8 cellular contexts compared by ENCODE assay signal in the genomic region with DNA sequence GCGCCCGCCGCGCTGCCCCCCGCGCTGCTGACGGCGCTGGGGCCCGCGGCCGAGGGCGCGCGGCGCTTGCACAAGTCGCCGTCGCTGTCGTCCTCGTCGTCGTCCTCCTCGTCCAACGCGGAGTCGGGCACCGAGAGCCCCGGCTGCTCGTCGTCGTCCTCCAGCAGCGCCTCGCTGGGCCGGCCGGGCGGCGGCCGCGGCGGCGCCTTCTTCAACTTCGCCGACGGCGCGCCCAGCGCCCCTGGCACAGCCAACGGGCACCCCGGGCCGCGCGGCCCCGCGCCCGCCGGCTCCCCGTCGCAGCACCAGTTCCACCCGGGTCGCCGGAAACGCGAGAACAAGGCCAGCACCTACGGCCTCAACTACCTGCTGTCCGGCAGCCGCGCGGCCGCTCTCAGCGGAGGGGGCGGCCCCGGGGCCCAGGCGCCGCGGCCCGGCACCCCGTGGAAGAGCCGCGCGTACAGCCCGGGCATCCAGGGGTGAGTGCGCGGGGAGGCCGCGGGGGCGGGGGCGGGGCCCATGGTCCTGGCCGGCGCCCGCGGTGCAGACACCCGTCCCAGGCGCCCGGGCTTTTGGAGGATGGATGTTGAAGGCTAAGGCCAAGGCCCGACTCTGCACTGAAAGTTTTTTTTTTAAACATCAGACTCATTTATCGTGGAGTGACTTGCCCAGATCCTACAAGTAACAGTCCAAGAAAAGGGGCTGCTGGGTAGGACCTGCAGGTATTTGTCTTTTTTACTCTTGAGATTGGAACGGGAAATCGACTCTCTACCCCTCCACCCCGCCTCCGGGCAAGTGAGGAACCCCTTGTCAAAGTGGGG. TPM values are rescaled to one million over a fixed set of nuclear protein-coding genes. Genes with fewer than 3 reads are reported as not detected.
DNase-seq lines count a peak whose midpoint lies in the region; ATAC-seq and TF ChIP-seq lines count a peak whose summit lies in the region.

No MANE protein-coding gene starts in this region.

- H3K4me3 Mint-ChIP-seq in activated T-helper 2 cell treated with anti-CD3 and anti-CD28 coated beads, Interferon-gamma antibody, Interleukin-2, Interleukin-4, amounts not matched to agents 10 μg/mL and 5 μg/mL and 100 μg/mL, durations not matched to agents 14 hours and 24 hours and 36 hours (ENCODE audit: low read depth), result peak overlapping the region; percentile 86

- H3K4me3 ChIP-seq in heart left ventricle, result peak overlapping the region; percentile 27 to 96 (median 67)
- H3K4me3 ChIP-seq in sigmoid colon, result peak overlapping the region; percentile 44 to 78 (median 74)

- intact Hi-C loops in activated T-helper 2 cell treated with anti-CD3 and anti-CD28 coated beads, Interferon-gamma antibody, Interleukin-2, Interleukin-4, amounts not matched to agents 10 μg/mL and 5 μg/mL and 100 μg/mL, durations not matched to agents 14 hours and 24 hours and 36 hours (cut with micrococcal nuclease), result no loop called here
- intact Hi-C loops in heart left ventricle (cut with DNase I) (loop anchor here in 8 of 10 donors (5.0 to 10.0 kb wide), 4 partner anchors 80 to 340 kb away; a partner anchor contains a TSS), sigmoid colon (cut with DNase I) (loop anchor here (5.0 to 10.0 kb wide), 2 partner anchors 33 to 260 kb away; no protein-coding TSS in a partner anchor)

- peaks cover 39% of the 10 kb centered on the region for H3K36me3 Mint-ChIP-seq in activated T-helper 2 cell treated with anti-CD3 and anti-CD28 coated beads, Interferon-gamma antibody, Interleukin-2, Interleukin-4, amounts not matched to agents 10 μg/mL and 5 μg/mL and 100 μg/mL, durations not matched to agents 14 hours and 24 hours and 36 hours (ENCODE audit: low read depth)

- TF ChIP-seq EP300 in Ishikawa (IDR thresholded peaks at IDR 0.05; ENCODE audit: borderline replicate concordance) (no peak), sigmoid colon (IDR thresholded peaks at IDR 0.05) (no peak)

- no peak for ATAC-seq in heart left ventricle
- no peak for ATAC-seq in GM21619 (IDR thresholded peaks at IDR 0.05; ENCODE audit: unreplicated experiment)
- ATAC-seq in GM18868 (IDR thresholded peaks at IDR 0.05; ENCODE audit: unreplicated experiment), result no peak

- H3K9me3 ChIP-seq in heart left ventricle (no peaks in the 10 kb centered on the region), sigmoid colon (no peaks in the 10 kb centered on the region)

- no peaks in the 10 kb centered on the region for H3K9me3 Mint-ChIP-seq in activated T-helper 2 cell treated with anti-CD3 and anti-CD28 coated beads, Interferon-gamma antibody, Interleukin-2, Interleukin-4, amounts not matched to agents 10 μg/mL and 5 μg/mL and 100 μg/mL, durations not matched to agents 14 hours and 24 hours and 36 hours

- no peaks in the 10 kb centered on the region for H3K27me3 Mint-ChIP-seq in activated T-helper 2 cell treated with anti-CD3 and anti-CD28 coated beads, Interferon-gamma antibody, Interleukin-2, Interleukin-4, amounts not matched to agents 10 μg/mL and 5 μg/mL and 100 μg/mL, durations not matched to agents 14 hours and 24 hours and 36 hours (ENCODE audit: low read depth)

- H3K36me3 ChIP-seq in heart left ventricle (no peaks in the 10 kb centered on the region), sigmoid colon (no peaks in the 10 kb centered on the region)

- no peaks in the 10 kb centered on the region for H3K27me3 ChIP-seq in heart left ventricle
- H3K27me3 ChIP-seq in sigmoid colon, result no peaks in the 10 kb centered on the region

- no peak for TF ChIP-seq POLR2A in heart left ventricle (IDR thresholded peaks at IDR 0.05)
- no peak for TF ChIP-seq POLR2A in sigmoid colon (IDR thresholded peaks at IDR 0.05)

- peaks cover 44% of the 10 kb centered on the region for H3K4me1 Mint-ChIP-seq in activated T-helper 2 cell treated with anti-CD3 and anti-CD28 coated beads, Interferon-gamma antibody, Interleukin-2, Interleukin-4, amounts not matched to agents 10 μg/mL and 5 μg/mL and 100 μg/mL, durations not matched to agents 14 hours and 24 hours and 36 hours (ENCODE audit: low read depth)

- peak overlapping the region; percentile 68 for H3K27ac Mint-ChIP-seq in activated T-helper 2 cell treated with anti-CD3 and anti-CD28 coated beads, Interferon-gamma antibody, Interleukin-2, Interleukin-4, amounts not matched to agents 10 μg/mL and 5 μg/mL and 100 μg/mL, durations not matched to agents 14 hours and 24 hours and 36 hours

- TF ChIP-seq CTCF in heart left ventricle (IDR thresholded peaks at IDR 0.05) (no peak), sigmoid colon (IDR thresholded peaks at IDR 0.05) (no peak)

- H3K4me1 ChIP-seq in heart left ventricle (peaks cover 9 to 56% (median 43%) of the 10 kb centered on the region in 12 donors), sigmoid colon (peaks cover 0 to 53% (median 52%) of the 10 kb centered on the region in 4 donors)

- 0 to 1% (median 0%) methylated on average over 12 to 100 of the region's 100 CpGs for WGBS in heart left ventricle, 4 donors
- 1% methylated on average over 100 of the region's 100 CpGs for WGBS in sigmoid colon, 2 donors

- DNase-seq in COLO829 (ENCODE audit: low spot score), result peak; percentile 3
- DNase-seq in activated T-helper 2 cell treated with anti-CD3 and anti-CD28 coated beads, Interferon-gamma antibody, Interleukin-2, Interleukin-4, amounts not matched to agents 10 μg/mL and 5 μg/mL and 100 μg/mL, durations not matched to agents 14 hours and 24 hours and 36 hours (ENCODE audit: low spot score), result no peak
- peak in 3 of 5 donors; percentile 48 to 69 (median 55) for DNase-seq in heart left ventricle
- DNase-seq in sigmoid colon, result no peak
- no peak for DNase-seq in H4 (ENCODE audit: low spot score)

- peak overlapping the region in 11 of 12 donors; percentile 52 to 100 (median 81) for H3K27ac ChIP-seq in heart left ventricle
- peak overlapping the region; percentile 72 to 98 (median 94) for H3K27ac ChIP-seq in sigmoid colon

- no peak for TF ChIP-seq RAD21 in Ishikawa (IDR thresholded peaks at IDR 0.05; ENCODE audit: low read depth)

TF ChIP-seq in Ishikawa, 13 proteins besides CTCF, POLR2A, EP300 and RAD21:
- TF ChIP-seq ZBTB7A (IDR thresholded peaks at IDR 0.05; ENCODE audit: low read depth) (no peak), CEBPB (IDR thresholded peaks at IDR 0.05) (no peak), EGR1 (IDR thresholded peaks at IDR 0.05) (no peak), TEAD4 (IDR thresholded peaks at IDR 0.05) (no peak), FOXM1 (IDR thresholded peaks at IDR 0.05; ENCODE audit: borderline replicate concordance, low read depth) (no peak), TAF1 (IDR thresholded peaks at IDR 0.05; ENCODE audit: low read depth) (no peak)
- TF ChIP-seq, protein P1, sequence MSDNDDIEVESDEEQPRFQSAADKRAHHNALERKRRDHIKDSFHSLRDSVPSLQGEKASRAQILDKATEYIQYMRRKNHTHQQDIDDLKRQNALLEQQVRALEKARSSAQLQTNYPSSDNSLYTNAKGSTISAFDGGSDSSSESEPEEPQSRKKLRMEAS (IDR thresholded peaks at IDR 0.05), result peak; percentile 4; the same call in 1 of the 2 replicates

RNA-seq across cellular contexts. Expression of a gene that starts 1.2 kb away (rescaled TPM):
- total RNA-seq in activated T-helper 2 cell treated with anti-CD3 and anti-CD28 coated beads, Interferon-gamma antibody, Interleukin-2, Interleukin-4, amounts not matched to agents 10 μg/mL and 5 μg/mL and 100 μg/mL, durations not matched to agents 14 hours and 24 hours and 36 hours, result 39.4 and 40.1 TPM in 2 replicates
- 10 to 100 TPM in 6 of 9 donors, 1 to 10 TPM in 3; 7.0 to 20.3 (median 11.3) TPM for total RNA-seq in heart left ventricle
- polyA plus RNA-seq in heart left ventricle, result 1 to 10 TPM; 4.3 to 8.7 TPM
- 10 to 100 TPM; 14.6 to 27.4 (median 18.7) TPM for total RNA-seq in sigmoid colon
- polyA plus RNA-seq in sigmoid colon, result 10 to 100 TPM in 1 of 3 donors, 1 to 10 TPM in 2; 3.0 to 12.5 (median 3.2) TPM
- 3.9 and 6.2 TPM in 2 replicates for total RNA-seq in H4 (2014; rRNA removed; shearing (Covaris generic))

Comparison
In these comparisons a context has a peak if more than half of its experiments do, and no peak if none do; other contexts are left out.
1. DNase-seq: peak in COLO829 (single experiment) and heart left ventricle (3 of 5); none in activated T-helper 2 cell treated with anti-CD3 and anti-CD28 coated beads, Interferon-gamma antibody, Interleukin-2, Interleukin-4, amounts not matched to agents 10 μg/mL and 5 μg/mL and 100 μg/mL, durations not matched to agents 14 hours and 24 hours and 36 hours (single experiment), sigmoid colon (single experiment) and H4 (single experiment).